In genomic region chr1:16394178-16394521, GRCh38 we compare ENCODE assay signal across 34 cellular contexts. TPM values are rescaled to one million over a fixed set of nuclear protein-coding genes. Genes with fewer than 3 reads are reported as not detected.
"Had no signal": no experiment of that assay in that cellular context is flagged by ENCODE, and none has a peak within 500 bp of the region (broad histone marks: within the 10 kb centered on the region; RNA-seq: fewer than 3 reads in every experiment).

No MANE protein-coding gene starts in this region.

- H3K9me3 Mint-ChIP-seq: activated naive CD4-positive, alpha-beta T cell treated with anti-CD3 and anti-CD28 coated beads, Interleukin-2, amount 50 U/mL, for 24 hours; brain; effector memory CD8-positive, alpha-beta T cell; immature natural killer cell; neural crest cell; stimulated activated effector memory CD8-positive, alpha-beta T cell treated with anti-CD3 and anti-CD28 coated beads, Interleukin-12 subunit alpha, Interleukin-12 subunit beta, amount 100 ng/mL, for 72 hours had no signal

- H3K9me3 ChIP-seq: adrenal gland, ascending aorta, heart left ventricle, psoas muscle, sigmoid colon, stomach, suprapubic skin, tibial artery, upper lobe of right lung had no signal

- H3K27me3 Mint-ChIP-seq: activated naive CD4-positive, alpha-beta T cell treated with anti-CD3 and anti-CD28 coated beads, Interleukin-2, amount 50 U/mL, for 24 hours; brain; effector memory CD8-positive, alpha-beta T cell had no signal

- H3K4me3 ChIP-seq: adrenal gland, ascending aorta, cardiac muscle cell, dorsolateral prefrontal cortex, heart left ventricle, psoas muscle, sigmoid colon, SK-N-MC, stomach, suprapubic skin, tibial artery, upper lobe of right lung had no signal

- DNase-seq: activated CD8-positive, alpha-beta memory T cell treated with anti-CD3 and anti-CD28 coated beads for 24 hours; activated effector memory CD4-positive, alpha-beta T cell treated with Interleukin-2 at 50 U/mL for 16 hours; effector memory CD8-positive, alpha-beta T cell; immature natural killer cell; kidney; left colon; mammary epithelial cell; occipital lobe; sigmoid colon; small intestine; stimulated activated CD4-positive, alpha-beta T cell treated with anti-CD3 and anti-CD28 coated beads, Interleukin-4, amount 100 ng/mL, for 24 hours; stomach; tibial artery; upper lobe of right lung had no signal

- FAIRE-seq: endothelial cell of umbilical vein, kidney, small intestine, TTC549 had no signal

- H3K27me3 ChIP-seq: adrenal gland, ascending aorta, cardiac muscle cell, dorsolateral prefrontal cortex, heart left ventricle, sigmoid colon, stomach, suprapubic skin, tibial artery, upper lobe of right lung had no signal

- H3K27ac ChIP-seq: cardiac muscle cell, parathyroid adenoma, sigmoid colon, SK-N-MC, suprapubic skin, upper lobe of right lung, VCaP had no signal

- H2AFZ ChIP-seq: parathyroid adenoma had no signal

- H3K4me3 Mint-ChIP-seq: activated naive CD4-positive, alpha-beta T cell treated with anti-CD3 and anti-CD28 coated beads, Interleukin-2, amount 50 U/mL, for 24 hours; brain; effector memory CD8-positive, alpha-beta T cell; immature natural killer cell; neural crest cell; stimulated activated effector memory CD8-positive, alpha-beta T cell treated with anti-CD3 and anti-CD28 coated beads, Interleukin-12 subunit alpha, Interleukin-12 subunit beta, amount 100 ng/mL, for 72 hours had no signal

- H3K27ac Mint-ChIP-seq: stimulated activated effector memory CD8-positive, alpha-beta T cell treated with anti-CD3 and anti-CD28 coated beads, Interleukin-12 subunit alpha, Interleukin-12 subunit beta, amount 100 ng/mL, for 72 hours had no signal

- H3K36me3 Mint-ChIP-seq: activated naive CD4-positive, alpha-beta T cell treated with anti-CD3 and anti-CD28 coated beads, Interleukin-2, amount 50 U/mL, for 24 hours had no signal

RNA-seq across cellular contexts. Expression of gene SPATA21, which starts 43.1 kb away (rescaled TPM):
- total RNA-seq: adrenal gland; ascending aorta; cerebellum; endothelial cell of umbilical vein; fibroblast of lung; heart left ventricle; kidney; left colon; mammary epithelial cell; mucosa of gallbladder; neural crest cell; occipital lobe; psoas muscle; sigmoid colon; stomach; suprapubic skin; T-helper 1 cell treated with Interleukin-12 subunit alpha and Interleukin-12 subunit beta and Interleukin-4 antibody, amounts not matched to agents 30 ng/mL and 1 ng/mL, for 36 hours; upper lobe of right lung had no signal
- polyA plus RNA-seq: cardiac muscle cell, endothelial cell of umbilical vein, fibroblast of lung, immature natural killer cell, mammary epithelial cell had no signal
